In genomic region chr12:45989857-45990467, GRCh38 we compare ENCODE assay signal across 8 cellular contexts. TPM values are rescaled to one million over a fixed set of nuclear protein-coding genes. Genes with fewer than 3 reads are reported as not detected.
DNase-seq lines count a peak whose midpoint lies in the region; ATAC-seq lines count a peak whose summit lies in the region.

No MANE protein-coding gene starts in this region.

- peaks cover 0 to 3% (median 0%) of the 10 kb centered on the region in 7 donors for H3K9me3 Mint-ChIP-seq in CD4-positive, CD25-positive, alpha-beta regulatory T cell
- H3K9me3 Mint-ChIP-seq in activated naive CD4-positive, alpha-beta T cell treated with anti-CD3 and anti-CD28 coated beads, Interleukin-2, amount 10 ng/mL, durations not matched to agents 7 days and 5 days, result peaks cover 2% of the 10 kb centered on the region

- CTCF ChIA-PET in activated naive CD4-positive, alpha-beta T cell treated with anti-CD3 and anti-CD28 coated beads, Interleukin-2, amount 10 ng/mL, durations not matched to agents 7 days and 5 days (lab: Charles Lee), result interaction anchor here (1.3 kb wide), 1 partner anchor 446 kb away, joined by 5 read pairs; no protein-coding TSS in a partner anchor

- H3K27me3 ChIP-seq in CD4-positive, CD25-positive, alpha-beta regulatory T cell (ENCODE audit: control insufficient read depth, insufficient read depth, low read length), result no peaks in the 10 kb centered on the region
- no peaks in the 10 kb centered on the region for H3K27me3 ChIP-seq in SJCRH30

- ATAC-seq in CD4-positive, CD25-positive, alpha-beta regulatory T cell (ENCODE audit: low read depth in 2 of 2), result peak; percentile 2 to 3
- peak; percentile 38 for ATAC-seq in GM19395 (IDR thresholded peaks at IDR 0.05; ENCODE audit: unreplicated experiment)
- ATAC-seq in HG03469 (IDR thresholded peaks at IDR 0.05; ENCODE audit: unreplicated experiment), result peak; percentile 12
- peak; percentile 28 to 47 for ATAC-seq in left cardiac atrium

- H3K4me3 Mint-ChIP-seq in CD4-positive, CD25-positive, alpha-beta regulatory T cell, result peak overlapping the region; percentile 97 to 99 (median 98)
- peak overlapping the region; percentile 81 for H3K4me3 Mint-ChIP-seq in activated naive CD4-positive, alpha-beta T cell treated with anti-CD3 and anti-CD28 coated beads, Interleukin-2, amount 10 ng/mL, durations not matched to agents 7 days and 5 days

- peaks cover 15% of the 10 kb centered on the region for H3K27me3 Mint-ChIP-seq in CD4-positive, CD25-positive, alpha-beta regulatory T cell
- peaks cover 14% of the 10 kb centered on the region for H3K27me3 Mint-ChIP-seq in activated naive CD4-positive, alpha-beta T cell treated with anti-CD3 and anti-CD28 coated beads, Interleukin-2, amount 10 ng/mL, durations not matched to agents 7 days and 5 days

- H3K4me1 Mint-ChIP-seq in CD4-positive, CD25-positive, alpha-beta regulatory T cell, result peaks cover 33 to 58% (median 49%) of the 10 kb centered on the region in 4 donors
- H3K4me1 Mint-ChIP-seq in activated naive CD4-positive, alpha-beta T cell treated with anti-CD3 and anti-CD28 coated beads, Interleukin-2, amount 10 ng/mL, durations not matched to agents 7 days and 5 days, result peaks cover 49% of the 10 kb centered on the region

- peak overlapping the region; percentile 99 to 100 (median 99) for H3K27ac Mint-ChIP-seq in CD4-positive, CD25-positive, alpha-beta regulatory T cell
- peak overlapping the region; percentile 95 for H3K27ac Mint-ChIP-seq in activated naive CD4-positive, alpha-beta T cell treated with anti-CD3 and anti-CD28 coated beads, Interleukin-2, amount 10 ng/mL, durations not matched to agents 7 days and 5 days

- peak in 1 of 3 donors; percentile 37 for DNase-seq in CD4-positive, CD25-positive, alpha-beta regulatory T cell
- DNase-seq in SJCRH30 (peak; percentile 86 to 88), left cardiac atrium (peak; percentile 79), putamen (ENCODE audit: low spot score) (peak; percentile 79), NCI-H2196 (lab: John Stamatoyannopoulos, UW; ENCODE audit: unreplicated experiment) (no peak)
- DNase-seq in activated naive CD4-positive, alpha-beta T cell treated with anti-CD3 and anti-CD28 coated beads, Interleukin-2, amount 10 ng/mL, durations not matched to agents 7 days and 5 days, result peak; percentile 72

- intact Hi-C loops in left cardiac atrium (cut with DNase I), result loop anchor here in 1 of 2 donors (5.0 kb wide), 2 partner anchors 263 to 382 kb away; partner anchors contain the start of genes ARID2 and SLC38A2

- H3K36me3 ChIP-seq in CD4-positive, CD25-positive, alpha-beta regulatory T cell (ENCODE audit: control insufficient read depth, insufficient read depth, low read length), result peaks cover 4% of the 10 kb centered on the region
- H3K36me3 ChIP-seq in SJCRH30, result peaks cover 23% of the 10 kb centered on the region

- H3K9me3 ChIP-seq in CD4-positive, CD25-positive, alpha-beta regulatory T cell (ENCODE audit: control insufficient read depth in 2 of 2, low read length in 2 of 2), result no peaks in the 10 kb centered on the region
- no peaks in the 10 kb centered on the region for H3K9me3 ChIP-seq in SJCRH30 (replicated peaks)

- peak overlapping the region; percentile 96 for H3K27ac ChIP-seq in CD4-positive, CD25-positive, alpha-beta regulatory T cell (ENCODE audit: insufficient read depth, low read length, poor library complexity, severe bottlenecking)
- peak overlapping the region; percentile 95 for H3K27ac ChIP-seq in SJCRH30

- H3K4me3 ChIP-seq in CD4-positive, CD25-positive, alpha-beta regulatory T cell (ENCODE audit: low read depth, low read length), result peak overlapping the region; percentile 93
- peak overlapping the region; percentile 83 for H3K4me3 ChIP-seq in SJCRH30

- peaks cover 53% of the 10 kb centered on the region for H3K4me1 ChIP-seq in CD4-positive, CD25-positive, alpha-beta regulatory T cell (ENCODE audit: control insufficient read depth, insufficient read depth, low read length, poor library complexity, severe bottlenecking)
- H3K4me1 ChIP-seq in SJCRH30, result peaks cover 5% of the 10 kb centered on the region

- H3K36me3 Mint-ChIP-seq in CD4-positive, CD25-positive, alpha-beta regulatory T cell, result peaks cover 4% of the 10 kb centered on the region
- H3K36me3 Mint-ChIP-seq in activated naive CD4-positive, alpha-beta T cell treated with anti-CD3 and anti-CD28 coated beads, Interleukin-2, amount 10 ng/mL, durations not matched to agents 7 days and 5 days, result peaks cover 34% of the 10 kb centered on the region

RNA-seq across cellular contexts. Expression of gene SCAF11, which starts 0.4 kb away (rescaled TPM):
- total RNA-seq in CD4-positive, CD25-positive, alpha-beta regulatory T cell, result 171 TPM
- polyA plus RNA-seq in CD4-positive, CD25-positive, alpha-beta regulatory T cell, result 10 to 100 TPM; 81.5 to 97.2 (median 83.7) TPM
- 154 and 169 TPM in 2 replicates for total RNA-seq in SJCRH30 (2014; rRNA removed; shearing (Covaris generic))
- 10 to 100 TPM; 74.7 to 89.2 TPM for total RNA-seq in left cardiac atrium
